8 cellular contexts compared by ENCODE assay signal in genomic region chr18:3624818-3625716, GRCh38.
DNase-seq lines count a peak whose midpoint lies in the region; ATAC-seq and TF ChIP-seq lines count a peak whose summit lies in the region.

No MANE protein-coding gene starts in this region.

- ATAC-seq in stimulated activated memory B cell treated with anti-CD40 and anti-IgM and Interleukin-4, amounts not matched to agents 10 μg/mL and 1 μg/mL and 100 μg/mL, for 72 hours, result peak; percentile 83

- no peaks in the 10 kb centered on the region for H3K9me3 Mint-ChIP-seq in mesothelial cell of epicardium
- no peaks in the 10 kb centered on the region for H3K9me3 Mint-ChIP-seq in stimulated activated memory B cell treated with anti-CD40 and anti-IgM and Interleukin-4, amounts not matched to agents 10 μg/mL and 1 μg/mL and 100 μg/mL, for 72 hours

- no peaks in the 10 kb centered on the region for H3K27me3 Mint-ChIP-seq in mesothelial cell of epicardium (ENCODE audit: low read depth)
- peaks cover 9% of the 10 kb centered on the region for H3K27me3 Mint-ChIP-seq in stimulated activated memory B cell treated with anti-CD40 and anti-IgM and Interleukin-4, amounts not matched to agents 10 μg/mL and 1 μg/mL and 100 μg/mL, for 72 hours

- peak overlapping the region; percentile 4 for H3K4me3 Mint-ChIP-seq in mesothelial cell of epicardium
- H3K4me3 Mint-ChIP-seq in stimulated activated memory B cell treated with anti-CD40 and anti-IgM and Interleukin-4, amounts not matched to agents 10 μg/mL and 1 μg/mL and 100 μg/mL, for 72 hours, result peak overlapping the region; percentile 10

- peak overlapping the region; percentile 98 for H3K27ac Mint-ChIP-seq in mesothelial cell of epicardium
- peak overlapping the region; percentile 42 for H3K27ac Mint-ChIP-seq in stimulated activated memory B cell treated with anti-CD40 and anti-IgM and Interleukin-4, amounts not matched to agents 10 μg/mL and 1 μg/mL and 100 μg/mL, for 72 hours

- H3K36me3 Mint-ChIP-seq in mesothelial cell of epicardium, result no peaks in the 10 kb centered on the region
- no peaks in the 10 kb centered on the region for H3K36me3 Mint-ChIP-seq in stimulated activated memory B cell treated with anti-CD40 and anti-IgM and Interleukin-4, amounts not matched to agents 10 μg/mL and 1 μg/mL and 100 μg/mL, for 72 hours

- TF ChIP-seq CTCF in WI38 (IDR thresholded peaks at IDR 0.05; ENCODE audit: low read depth, low read length) (no peak), mesothelial cell of epicardium (IDR thresholded peaks at IDR 0.05; ENCODE audit: unreplicated experiment) (no peak), GM20000 (IDR thresholded peaks at IDR 0.05; ENCODE audit: extremely low read depth, missing control alignments) (no peak)

- peak; percentile 38 for DNase-seq in activated gamma-delta T cell treated with anti-CD3 and anti-CD28 coated beads, Interleukin-2, amount 50 U/mL, for 16 hours (ENCODE audit: low read depth)
- DNase-seq in activated gamma-delta T cell (lab: John Stamatoyannopoulos, UW) (no peak), cerebellar cortex (ENCODE audit: low spot score) (peak; percentile 79), mesothelial cell of epicardium (ENCODE audit: low spot score in 2 of 2, unreplicated experiment in 2 of 2) (no peak), GM20000 (ENCODE audit: low spot score) (no peak), NCI-H187 (lab: John Stamatoyannopoulos, UW) (no peak)

- H3K4me1 Mint-ChIP-seq in mesothelial cell of epicardium, result peaks cover 46% of the 10 kb centered on the region
- peaks cover 12% of the 10 kb centered on the region for H3K4me1 Mint-ChIP-seq in stimulated activated memory B cell treated with anti-CD40 and anti-IgM and Interleukin-4, amounts not matched to agents 10 μg/mL and 1 μg/mL and 100 μg/mL, for 72 hours

- H3K4me3 ChIP-seq in WI38 (ENCODE audit: low read depth, low read length), result peak overlapping the region; percentile 44

Comparison
In these comparisons a context has a peak if more than half of its experiments do, and no peak if none do; other contexts are left out.
1. DNase-seq: peak in activated gamma-delta T cell treated with anti-CD3 and anti-CD28 coated beads, Interleukin-2, amount 50 U/mL, for 16 hours (single experiment) and cerebellar cortex (single experiment); none in activated gamma-delta T cell (single experiment), mesothelial cell of epicardium (0 of 2), GM20000 (single experiment) and NCI-H187 (0 of 2).